ENCODE assay signal across 22 cellular contexts in the genomic region with DNA sequence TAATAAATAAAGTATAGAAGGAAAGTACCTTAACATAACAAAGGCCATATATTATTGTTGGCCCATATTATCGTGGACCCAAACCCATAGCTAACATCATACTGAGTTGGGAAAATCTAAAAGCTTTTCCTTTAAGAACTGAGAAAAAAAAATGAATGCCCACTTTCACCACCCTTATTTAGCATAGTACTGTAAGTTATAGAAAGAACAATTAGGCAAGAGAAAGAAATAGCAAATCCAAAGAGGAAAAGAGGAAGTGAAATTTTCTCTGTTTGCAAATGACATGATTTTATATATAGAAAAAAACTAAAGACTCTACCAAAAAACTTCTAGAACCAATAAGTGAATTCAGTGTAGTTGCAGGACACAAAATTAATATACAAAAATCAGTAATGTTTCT.
"Had no signal": no experiment of that assay in that cellular context is flagged by ENCODE, and none has a peak within 500 bp of the region (broad histone marks: within the 10 kb centered on the region; RNA-seq: fewer than 3 reads in every experiment).

No MANE protein-coding gene starts in this region.

- H3K9me3 ChIP-seq: adrenal gland, esophagus squamous epithelium, left ventricle myocardium inferior, spleen, thoracic aorta, upper lobe of left lung had no signal

- ATAC-seq: activated naive CD4-positive, alpha-beta T cell treated with anti-CD3 and anti-CD28 coated beads, Interleukin-2, amount 50 U/mL, for 72 hours; stimulated activated naive B cell treated with anti-CD40 and anti-IgM and Interleukin-4, amounts not matched to agents 10 μg/mL and 1 μg/mL and 100 μg/mL, for 72 hours had no signal

- H3K4me1 ChIP-seq: adrenal gland, esophagus squamous epithelium, left ventricle myocardium inferior, upper lobe of left lung had no signal

- H3K4me3 ChIP-seq: adrenal gland, esophagus squamous epithelium, left ventricle myocardium inferior, spleen, thoracic aorta, upper lobe of left lung had no signal

- DNase-seq: activated CD4-positive, alpha-beta T cell treated with anti-CD3 and anti-CD28 coated beads, Interleukin-2, amount 10 ng/mL, durations not matched to agents 7 days and 5 days; activated CD8-positive, alpha-beta memory T cell treated with anti-CD3 and anti-CD28 coated beads, Interleukin-2, amount 50 U/mL, for 4 hours; activated effector memory CD4-positive, alpha-beta T cell treated with Interleukin-2 at 50 U/mL for 16 hours; activated T-cell treated with anti-CD3 and anti-CD28 coated beads, Interleukin-2, amount 50 U/mL, for 48 hours; adrenal gland; cerebellar nuclear complex; effector memory CD4-positive, alpha-beta T cell; esophagus squamous epithelium; immature natural killer cell; kidney glomerular epithelial cell; left ventricle myocardium inferior; mammary epithelial cell; midbrain; nephron progenitor cell; nucleus accumbens; retina; spleen; stimulated activated naive B cell treated with anti-CD40 and anti-IgM and Interleukin-4, amounts not matched to agents 10 μg/mL and 1 μg/mL and 100 μg/mL, for 72 hours; T1000; upper lobe of left lung had no signal

- H3K36me3 ChIP-seq: adrenal gland, esophagus squamous epithelium, left ventricle myocardium inferior, spleen, thoracic aorta, upper lobe of left lung had no signal

- H3K27ac ChIP-seq: adrenal gland, esophagus squamous epithelium, left ventricle myocardium inferior, spleen, thoracic aorta, upper lobe of left lung had no signal

- H3K27me3 ChIP-seq: adrenal gland, esophagus squamous epithelium, spleen, upper lobe of left lung had no signal
